9 cellular contexts compared by ENCODE assay signal in the genomic region with DNA sequence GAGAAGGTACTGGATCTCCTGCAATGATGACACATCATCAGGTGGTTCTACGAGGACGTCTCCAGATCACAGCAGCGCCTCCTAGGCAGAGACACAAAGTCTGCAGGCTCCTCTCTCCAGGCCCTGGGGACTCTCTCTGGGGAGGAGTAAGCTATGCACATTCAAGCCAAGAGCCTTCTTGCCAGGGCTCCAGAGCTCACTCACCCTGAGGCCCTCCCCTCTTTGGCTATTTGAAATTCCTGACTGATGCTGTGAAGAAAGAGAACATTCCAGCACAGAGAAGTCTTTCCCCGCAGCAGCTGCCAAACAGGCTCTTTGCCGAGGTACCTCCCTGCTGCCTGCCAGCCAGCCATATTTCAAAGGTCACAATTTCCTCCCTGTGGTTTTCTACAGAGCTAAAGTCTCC.
DNase-seq lines count a peak whose midpoint lies in the region; ATAC-seq, FAIRE-seq and TF ChIP-seq lines count a peak whose summit lies in the region.
"Had no signal": no experiment of that assay in that cellular context is flagged by ENCODE, and none has a peak within 500 bp of the region (broad histone marks: within the 10 kb centered on the region; RNA-seq: fewer than 3 reads in every experiment).

No MANE protein-coding gene starts in this region.

- DNase-seq in activated T-cell treated with anti-CD3 and anti-CD28 coated beads, Interleukin-2, amount 50 U/mL, for 1 hour: peak; percentile 55
- DNase-seq in activated T-cell treated with anti-CD3 and anti-CD28 coated beads, Interleukin-2, amount 50 U/mL, for 24 hours: no peak
- DNase-seq in astrocyte (ENCODE audit: low read depth): peak; percentile 86
- peak; percentile 52 for DNase-seq in iPS DF 6.9 (ENCODE audit: low read depth, low spot score)
- no peak for DNase-seq in stimulated activated effector memory CD8-positive, alpha-beta T cell treated with anti-CD3 and anti-CD28 coated beads, Interleukin-12 subunit alpha, Interleukin-12 subunit beta, amount 100 ng/mL, for 72 hours (ENCODE audit: low spot score in 2 of 2)
- no peak for DNase-seq in GM19238 (ENCODE audit: insufficient read length, low spot score)
- no peak for DNase-seq in activated CD8-positive, alpha-beta memory T cell treated with anti-CD3 and anti-CD28 coated beads, Interleukin-2, amount 50 U/mL, for 48 hours

- WGBS in iPS DF 6.9 (ENCODE audit: insufficient coverage, insufficient read length): no CpG with 5 or more reads among the region's 5 CpGs

- H3K27ac Mint-ChIP-seq in activated T-cell treated with anti-CD3 and anti-CD28 coated beads, Interleukin-2, amount 50 U/mL, for 24 hours: no peak overlapping the region
- peak overlapping the region; percentile 74 for H3K27ac Mint-ChIP-seq in astrocyte (ENCODE audit: unreplicated experiment)
- no peak overlapping the region for H3K27ac Mint-ChIP-seq in stimulated activated effector memory CD8-positive, alpha-beta T cell treated with anti-CD3 and anti-CD28 coated beads, Interleukin-12 subunit alpha, Interleukin-12 subunit beta, amount 100 ng/mL, for 72 hours

- H3K9me3 Mint-ChIP-seq in activated T-cell treated with anti-CD3 and anti-CD28 coated beads, Interleukin-2, amount 50 U/mL, for 24 hours: peaks cover 4% of the 10 kb centered on the region
- H3K9me3 Mint-ChIP-seq in astrocyte (ENCODE audit: unreplicated experiment): peaks cover 9% of the 10 kb centered on the region
- no peaks in the 10 kb centered on the region for H3K9me3 Mint-ChIP-seq in stimulated activated effector memory CD8-positive, alpha-beta T cell treated with anti-CD3 and anti-CD28 coated beads, Interleukin-12 subunit alpha, Interleukin-12 subunit beta, amount 100 ng/mL, for 72 hours

- H3K9ac ChIP-seq in astrocyte (ENCODE audit: low read length): no peak overlapping the region

- peaks cover 4% of the 10 kb centered on the region for H3K36me3 Mint-ChIP-seq in activated T-cell treated with anti-CD3 and anti-CD28 coated beads, Interleukin-2, amount 50 U/mL, for 24 hours (ENCODE audit: low read depth)
- H3K36me3 Mint-ChIP-seq in astrocyte (ENCODE audit: low read depth, unreplicated experiment): peaks cover 2% of the 10 kb centered on the region
- H3K36me3 Mint-ChIP-seq in stimulated activated effector memory CD8-positive, alpha-beta T cell treated with anti-CD3 and anti-CD28 coated beads, Interleukin-12 subunit alpha, Interleukin-12 subunit beta, amount 100 ng/mL, for 72 hours: no peaks in the 10 kb centered on the region

- peaks cover 39% of the 10 kb centered on the region for H3K4me1 Mint-ChIP-seq in activated T-cell treated with anti-CD3 and anti-CD28 coated beads, Interleukin-2, amount 50 U/mL, for 24 hours (ENCODE audit: low read depth)
- peaks cover 12% of the 10 kb centered on the region for H3K4me1 Mint-ChIP-seq in astrocyte (ENCODE audit: low read depth, unreplicated experiment)
- peaks cover 22% of the 10 kb centered on the region for H3K4me1 Mint-ChIP-seq in stimulated activated effector memory CD8-positive, alpha-beta T cell treated with anti-CD3 and anti-CD28 coated beads, Interleukin-12 subunit alpha, Interleukin-12 subunit beta, amount 100 ng/mL, for 72 hours

- no peak for FAIRE-seq in astrocyte (lab: Jason Lieb, UNC)
- FAIRE-seq: TTC549 had no signal

- H3K9me3 ChIP-seq in astrocyte (ENCODE audit: insufficient read depth, low read depth, low read length): no peaks in the 10 kb centered on the region
- H3K9me3 ChIP-seq in iPS DF 6.9 (ENCODE audit: control insufficient read depth, insufficient read depth, low read length): no peaks in the 10 kb centered on the region

- no peaks in the 10 kb centered on the region for H3K36me3 ChIP-seq in astrocyte (ENCODE audit: insufficient read depth, low read length)
- H3K36me3 ChIP-seq in iPS DF 6.9 (ENCODE audit: control insufficient read depth, insufficient read depth, low read length): no peaks in the 10 kb centered on the region

- no peak overlapping the region for H2AFZ ChIP-seq in astrocyte (ENCODE audit: low read depth, low read length)

- H3K4me2 ChIP-seq in astrocyte (ENCODE audit: low read length): no peak overlapping the region

- no peaks in the 10 kb centered on the region for H3K27me3 Mint-ChIP-seq in activated T-cell treated with anti-CD3 and anti-CD28 coated beads, Interleukin-2, amount 50 U/mL, for 24 hours
- peaks cover 2% of the 10 kb centered on the region for H3K27me3 Mint-ChIP-seq in astrocyte (ENCODE audit: low read depth, unreplicated experiment)

- no peaks in the 10 kb centered on the region for H3K27me3 ChIP-seq in astrocyte (ENCODE audit: insufficient read depth, low read length)
- H3K27me3 ChIP-seq in iPS DF 6.9 (ENCODE audit: control insufficient read depth, insufficient read depth, low read length): no peaks in the 10 kb centered on the region

- H3K4me3 ChIP-seq in astrocyte (ENCODE audit: insufficient read depth, low read depth, low read length): no peak overlapping the region
- no peak overlapping the region for H3K4me3 ChIP-seq in iPS DF 6.9 (ENCODE audit: low read length)

- no peak overlapping the region for H3K4me3 Mint-ChIP-seq in activated T-cell treated with anti-CD3 and anti-CD28 coated beads, Interleukin-2, amount 50 U/mL, for 24 hours
- no peak overlapping the region for H3K4me3 Mint-ChIP-seq in astrocyte (ENCODE audit: unreplicated experiment)
- H3K4me3 Mint-ChIP-seq in stimulated activated effector memory CD8-positive, alpha-beta T cell treated with anti-CD3 and anti-CD28 coated beads, Interleukin-12 subunit alpha, Interleukin-12 subunit beta, amount 100 ng/mL, for 72 hours: no peak overlapping the region

- peak; percentile 40 for TF ChIP-seq CTCF in astrocyte (IDR thresholded peaks at IDR 0.05; ENCODE audit: insufficient read depth, low read depth, low read length)

- H4K20me1 ChIP-seq in astrocyte (ENCODE audit: insufficient read depth, low read length): no peaks in the 10 kb centered on the region

- H3K79me2 ChIP-seq in astrocyte (ENCODE audit: insufficient read depth, low read length): no peaks in the 10 kb centered on the region

- ATAC-seq in stimulated activated effector memory CD8-positive, alpha-beta T cell treated with anti-CD3 and anti-CD28 coated beads, Interleukin-12 subunit alpha, Interleukin-12 subunit beta, amount 100 ng/mL, for 72 hours: peak; percentile 22
- ATAC-seq in GM19328 (IDR thresholded peaks at IDR 0.05; ENCODE audit: unreplicated experiment): no peak

- peaks cover 3% of the 10 kb centered on the region for H3K4me1 ChIP-seq in astrocyte (ENCODE audit: insufficient read depth, low read length)
- peaks cover 1% of the 10 kb centered on the region; the same call in 1 of the 2 replicates for H3K4me1 ChIP-seq in iPS DF 6.9 (ENCODE audit: control insufficient read depth, insufficient read depth, low read length)

- no peak overlapping the region for H3K27ac ChIP-seq in astrocyte (ENCODE audit: low read depth, low read length)
- no peak overlapping the region for H3K27ac ChIP-seq in iPS DF 6.9 (ENCODE audit: low read length)

Comparison
In these comparisons a context has a peak if more than half of its experiments do, and no peak if none do; other contexts are left out.
1. DNase-seq: peak in activated T-cell treated with anti-CD3 and anti-CD28 coated beads, Interleukin-2, amount 50 U/mL, for 1 hour (single experiment), astrocyte (single experiment) and iPS DF 6.9 (single experiment); none in activated T-cell treated with anti-CD3 and anti-CD28 coated beads, Interleukin-2, amount 50 U/mL, for 24 hours (single experiment), stimulated activated effector memory CD8-positive, alpha-beta T cell treated with anti-CD3 and anti-CD28 coated beads, Interleukin-12 subunit alpha, Interleukin-12 subunit beta, amount 100 ng/mL, for 72 hours (0 of 2), GM19238 (single experiment) and activated CD8-positive, alpha-beta memory T cell treated with anti-CD3 and anti-CD28 coated beads, Interleukin-2, amount 50 U/mL, for 48 hours (single experiment).